In genomic region chr13:110137677-110138008, GRCh38 we compare ENCODE assay signal across 1 cellular context.
TF ChIP-seq lines count a peak whose summit lies in the region.

No MANE protein-coding gene starts in this region.

TF ChIP-seq in GM23338, 12 proteins besides CTCF, POLR2A, EP300 and RAD21 (continued from another document):
- TF ChIP-seq, protein P1, sequence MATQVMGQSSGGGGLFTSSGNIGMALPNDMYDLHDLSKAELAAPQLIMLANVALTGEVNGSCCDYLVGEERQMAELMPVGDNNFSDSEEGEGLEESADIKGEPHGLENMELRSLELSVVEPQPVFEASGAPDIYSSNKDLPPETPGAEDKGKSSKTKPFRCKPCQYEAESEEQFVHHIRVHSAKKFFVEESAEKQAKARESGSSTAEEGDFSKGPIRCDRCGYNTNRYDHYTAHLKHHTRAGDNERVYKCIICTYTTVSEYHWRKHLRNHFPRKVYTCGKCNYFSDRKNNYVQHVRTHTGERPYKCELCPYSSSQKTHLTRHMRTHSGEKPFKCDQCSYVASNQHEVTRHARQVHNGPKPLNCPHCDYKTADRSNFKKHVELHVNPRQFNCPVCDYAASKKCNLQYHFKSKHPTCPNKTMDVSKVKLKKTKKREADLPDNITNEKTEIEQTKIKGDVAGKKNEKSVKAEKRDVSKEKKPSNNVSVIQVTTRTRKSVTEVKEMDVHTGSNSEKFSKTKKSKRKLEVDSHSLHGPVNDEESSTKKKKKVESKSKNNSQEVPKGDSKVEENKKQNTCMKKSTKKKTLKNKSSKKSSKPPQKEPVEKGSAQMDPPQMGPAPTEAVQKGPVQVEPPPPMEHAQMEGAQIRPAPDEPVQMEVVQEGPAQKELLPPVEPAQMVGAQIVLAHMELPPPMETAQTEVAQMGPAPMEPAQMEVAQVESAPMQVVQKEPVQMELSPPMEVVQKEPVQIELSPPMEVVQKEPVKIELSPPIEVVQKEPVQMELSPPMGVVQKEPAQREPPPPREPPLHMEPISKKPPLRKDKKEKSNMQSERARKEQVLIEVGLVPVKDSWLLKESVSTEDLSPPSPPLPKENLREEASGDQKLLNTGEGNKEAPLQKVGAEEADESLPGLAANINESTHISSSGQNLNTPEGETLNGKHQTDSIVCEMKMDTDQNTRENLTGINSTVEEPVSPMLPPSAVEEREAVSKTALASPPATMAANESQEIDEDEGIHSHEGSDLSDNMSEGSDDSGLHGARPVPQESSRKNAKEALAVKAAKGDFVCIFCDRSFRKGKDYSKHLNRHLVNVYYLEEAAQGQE (IDR thresholded peaks at IDR 0.05; ENCODE audit: unreplicated experiment) = no peak
- TF ChIP-seq CREB1 (CRISPR knock-in tag; IDR thresholded peaks at IDR 0.05; ENCODE audit: low read depth) (no peak), JUNB (IDR thresholded peaks at IDR 0.05; ENCODE audit: unreplicated experiment) (no peak)
- TF ChIP-seq, protein P2, sequence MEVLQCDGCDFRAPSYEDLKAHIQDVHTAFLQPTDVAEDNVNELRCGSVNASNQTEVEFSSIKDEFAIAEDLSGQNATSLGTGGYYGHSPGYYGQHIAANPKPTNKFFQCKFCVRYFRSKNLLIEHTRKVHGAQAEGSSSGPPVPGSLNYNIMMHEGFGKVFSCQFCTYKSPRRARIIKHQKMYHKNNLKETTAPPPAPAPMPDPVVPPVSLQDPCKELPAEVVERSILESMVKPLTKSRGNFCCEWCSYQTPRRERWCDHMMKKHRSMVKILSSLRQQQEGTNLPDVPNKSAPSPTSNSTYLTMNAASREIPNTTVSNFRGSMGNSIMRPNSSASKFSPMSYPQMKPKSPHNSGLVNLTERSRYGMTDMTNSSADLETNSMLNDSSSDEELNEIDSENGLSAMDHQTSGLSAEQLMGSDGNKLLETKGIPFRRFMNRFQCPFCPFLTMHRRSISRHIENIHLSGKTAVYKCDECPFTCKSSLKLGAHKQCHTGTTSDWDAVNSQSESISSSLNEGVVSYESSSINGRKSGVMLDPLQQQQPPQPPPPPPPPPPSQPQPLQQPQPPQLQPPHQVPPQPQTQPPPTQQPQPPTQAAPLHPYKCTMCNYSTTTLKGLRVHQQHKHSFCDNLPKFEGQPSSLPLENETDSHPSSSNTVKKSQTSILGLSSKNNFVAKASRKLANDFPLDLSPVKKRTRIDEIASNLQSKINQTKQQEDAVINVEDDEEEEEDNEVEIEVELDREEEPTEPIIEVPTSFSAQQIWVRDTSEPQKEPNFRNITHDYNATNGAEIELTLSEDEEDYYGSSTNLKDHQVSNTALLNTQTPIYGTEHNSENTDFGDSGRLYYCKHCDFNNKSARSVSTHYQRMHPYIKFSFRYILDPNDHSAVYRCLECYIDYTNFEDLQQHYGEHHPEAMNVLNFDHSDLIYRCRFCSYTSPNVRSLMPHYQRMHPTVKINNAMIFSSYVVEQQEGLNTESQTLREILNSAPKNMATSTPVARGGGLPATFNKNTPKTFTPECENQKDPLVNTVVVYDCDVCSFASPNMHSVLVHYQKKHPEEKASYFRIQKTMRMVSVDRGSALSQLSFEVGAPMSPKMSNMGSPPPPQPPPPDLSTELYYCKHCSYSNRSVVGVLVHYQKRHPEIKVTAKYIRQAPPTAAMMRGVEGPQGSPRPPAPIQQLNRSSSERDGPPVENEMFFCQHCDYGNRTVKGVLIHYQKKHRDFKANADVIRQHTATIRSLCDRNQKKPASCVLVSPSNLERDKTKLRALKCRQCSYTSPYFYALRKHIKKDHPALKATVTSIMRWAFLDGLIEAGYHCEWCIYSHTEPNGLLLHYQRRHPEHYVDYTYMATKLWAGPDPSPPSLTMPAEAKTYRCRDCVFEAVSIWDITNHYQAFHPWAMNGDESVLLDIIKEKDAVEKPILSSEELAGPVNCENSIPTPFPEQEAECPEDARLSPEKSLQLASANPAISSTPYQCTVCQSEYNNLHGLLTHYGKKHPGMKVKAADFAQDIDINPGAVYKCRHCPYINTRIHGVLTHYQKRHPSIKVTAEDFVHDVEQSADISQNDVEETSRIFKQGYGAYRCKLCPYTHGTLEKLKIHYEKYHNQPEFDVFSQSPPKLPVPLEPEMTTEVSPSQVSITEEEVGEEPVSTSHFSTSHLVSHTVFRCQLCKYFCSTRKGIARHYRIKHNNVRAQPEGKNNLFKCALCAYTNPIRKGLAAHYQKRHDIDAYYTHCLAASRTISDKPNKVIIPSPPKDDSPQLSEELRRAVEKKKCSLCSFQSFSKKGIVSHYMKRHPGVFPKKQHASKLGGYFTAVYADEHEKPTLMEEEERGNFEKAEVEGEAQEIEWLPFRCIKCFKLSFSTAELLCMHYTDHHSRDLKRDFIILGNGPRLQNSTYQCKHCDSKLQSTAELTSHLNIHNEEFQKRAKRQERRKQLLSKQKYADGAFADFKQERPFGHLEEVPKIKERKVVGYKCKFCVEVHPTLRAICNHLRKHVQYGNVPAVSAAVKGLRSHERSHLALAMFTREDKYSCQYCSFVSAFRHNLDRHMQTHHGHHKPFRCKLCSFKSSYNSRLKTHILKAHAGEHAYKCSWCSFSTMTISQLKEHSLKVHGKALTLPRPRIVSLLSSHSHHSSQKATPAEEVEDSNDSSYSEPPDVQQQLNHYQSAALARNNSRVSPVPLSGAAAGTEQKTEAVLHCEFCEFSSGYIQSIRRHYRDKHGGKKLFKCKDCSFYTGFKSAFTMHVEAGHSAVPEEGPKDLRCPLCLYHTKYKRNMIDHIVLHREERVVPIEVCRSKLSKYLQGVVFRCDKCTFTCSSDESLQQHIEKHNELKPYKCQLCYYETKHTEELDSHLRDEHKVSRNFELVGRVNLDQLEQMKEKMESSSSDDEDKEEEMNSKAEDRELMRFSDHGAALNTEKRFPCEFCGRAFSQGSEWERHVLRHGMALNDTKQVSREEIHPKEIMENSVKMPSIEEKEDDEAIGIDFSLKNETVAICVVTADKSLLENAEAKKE (CRISPR knock-in tag; IDR thresholded peaks at IDR 0.05) = no peak
